Comparison of ENCODE assay signal across 7 cellular contexts in the genomic region with DNA sequence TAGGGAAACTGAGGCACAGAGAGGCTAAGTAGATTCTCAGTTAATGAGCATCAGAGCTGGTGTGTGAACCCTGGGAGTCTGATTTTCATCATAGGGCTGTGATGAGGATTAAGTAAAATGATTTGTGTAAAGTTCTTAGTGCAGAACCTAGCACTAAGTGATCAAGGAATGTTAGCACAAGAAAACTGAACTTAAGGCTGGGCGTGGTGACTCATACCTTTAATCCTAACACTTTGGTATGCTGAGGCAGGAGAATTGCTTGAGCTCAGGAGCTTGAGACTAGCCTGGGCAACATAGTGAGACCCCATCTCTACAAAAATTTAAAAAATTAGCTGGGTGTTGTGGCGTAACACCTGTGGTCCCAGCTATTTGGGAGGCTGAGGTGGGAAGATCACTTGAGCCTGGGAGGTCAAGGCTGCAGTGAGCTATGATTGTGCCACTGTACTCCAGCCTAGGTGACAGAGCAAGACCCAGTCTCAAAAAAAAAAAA.
DNase-seq lines count a peak whose midpoint lies in the region; ATAC-seq and TF ChIP-seq lines count a peak whose summit lies in the region.
"Not testable (repeated sequence)": the region's sequence is repeated elsewhere in the genome, so short reads cannot be mapped to it uniquely, and the experiment has no call there.

No MANE protein-coding gene starts in this region.

- H3K4me1 ChIP-seq in PC-9 (replicated peaks; ENCODE audit: insufficient read depth) (peaks cover 21% of the 10 kb centered on the region), body of pancreas (peaks cover 73% of the 10 kb centered on the region), stomach (peaks cover 19 to 84% (median 38%) of the 10 kb centered on the region in 4 donors)

- H3K27ac Mint-ChIP-seq in mesothelial cell of epicardium: peak overlapping the region; percentile 53

- not testable (repeated sequence) for DNase-seq in PC-9; body of pancreas; epithelial cell of prostate (ENCODE audit: low read depth, low spot score); mesothelial cell of epicardium (ENCODE audit: low spot score in 2 of 2, unreplicated experiment in 2 of 2); stomach
- peak; percentile 62 for DNase-seq in iris pigment epithelial cell (ENCODE audit: low read depth)

- H3K9me2 ChIP-seq in PC-9 (ENCODE audit: insufficient read depth): not testable (repeated sequence)

- H2AFZ ChIP-seq in PC-9: not testable (repeated sequence)

- H3K36me3 Mint-ChIP-seq in mesothelial cell of epicardium: not testable (repeated sequence)

- not testable (repeated sequence) for H3K4me2 ChIP-seq in PC-9

- not testable (repeated sequence) for ATAC-seq in body of pancreas

- 90 to 96% methylated on average over 2 of the region's 2 CpGs for WGBS in body of pancreas, 2 donors
- WGBS in stomach, 5 donors: 74 to 85% (median 79%) methylated on average over 2 of the region's 2 CpGs

- CTCF ChIA-PET in PC-9 (lab: Charles Lee): not testable (repeated sequence)

- not testable (repeated sequence) for H3K4me3 Mint-ChIP-seq in mesothelial cell of epicardium

- H3K9me3 Mint-ChIP-seq in mesothelial cell of epicardium: not testable (repeated sequence)

- H3K36me3 ChIP-seq in PC-9 (ENCODE audit: low read depth) (peaks cover 12% of the 10 kb centered on the region; the same call in 1 of the 2 replicates), stomach (peaks cover 0 to 15% (median 0%) of the 10 kb centered on the region in 4 donors)
- H3K36me3 ChIP-seq in body of pancreas (replicated peaks in 1 of 2; ENCODE audit: insufficient read depth in 1 of 2, low read depth in 2 of 2): not testable (repeated sequence)

- TF ChIP-seq POLR2A in body of pancreas (IDR thresholded peaks at IDR 0.05); stomach (IDR thresholded peaks at IDR 0.05): not testable (repeated sequence)

- not testable (repeated sequence) for H3K27me3 Mint-ChIP-seq in mesothelial cell of epicardium (ENCODE audit: low read depth)

- H4K20me1 ChIP-seq in PC-9 (ENCODE audit: insufficient read depth): not testable (repeated sequence)

- H3K79me2 ChIP-seq in PC-9 (ENCODE audit: low read depth): peaks cover 77% of the 10 kb centered on the region

- not testable (repeated sequence) for H3K27me3 ChIP-seq in PC-9 (ENCODE audit: insufficient read depth, low read depth); body of pancreas; stomach

- TF ChIP-seq CTCF in C4-2B (conservative IDR thresholded peaks at IDR 0.05); PC-9 (conservative IDR thresholded peaks at IDR 0.05); body of pancreas (IDR thresholded peaks at IDR 0.05); mesothelial cell of epicardium (IDR thresholded peaks at IDR 0.05; ENCODE audit: unreplicated experiment); stomach (IDR thresholded peaks at IDR 0.05): not testable (repeated sequence)

- not testable (repeated sequence) for BruUV-seq in PC-9 (replicated peaks; lab: Mats Ljungman, UMichigan)

- H3F3A ChIP-seq in PC-9 (ENCODE audit: insufficient read depth, low read depth): peaks cover 28% of the 10 kb centered on the region

- H3K27ac ChIP-seq in C4-2B (peak overlapping the region; percentile 38; the same call in 1 of the 2 replicates), PC-9 (0 out of 2 replicates have a peak overlapping the region, but pooled peaks have one; percentile 11), body of pancreas (peak overlapping the region in 3 of 4 donors; percentile 69 to 76 (median 70)), epithelial cell of prostate (peak overlapping the region; percentile 83), stomach (peak overlapping the region in 4 of 5 donors; percentile 74 to 89 (median 83))

- POLR2A ChIA-PET in PC-9 (lab: Charles Lee; ENCODE audit: unreplicated experiment): not testable (repeated sequence)

- intact Hi-C loops in PC-9 (cut with micrococcal nuclease; ENCODE audit: unreplicated experiment); body of pancreas (cut with DNase I); stomach (cut with DNase I; ENCODE audit: low total_unique reads): not testable (repeated sequence)

- peaks cover 16% of the 10 kb centered on the region for H3K4me1 Mint-ChIP-seq in mesothelial cell of epicardium

- H3K4me3 ChIP-seq in PC-9, body of pancreas, stomach: not testable (repeated sequence)

- not testable (repeated sequence) for TF ChIP-seq EP300 in stomach (IDR thresholded peaks at IDR 0.05)

- not testable (repeated sequence) for H3K9me3 ChIP-seq in PC-9 (ENCODE audit: insufficient read depth, low read depth); body of pancreas; stomach

Comparison
In these comparisons a context has a peak if more than half of its experiments do, and no peak if none do; other contexts are left out.
1. H3K27ac ChIP-seq: peak in every context shown above with its lines; median percentile 83 in epithelial cell of prostate; 83 in stomach; 70 in body of pancreas; 38 in C4-2B; 11 in PC-9.